1 cellular context compared by ENCODE assay signal in the genomic region with DNA sequence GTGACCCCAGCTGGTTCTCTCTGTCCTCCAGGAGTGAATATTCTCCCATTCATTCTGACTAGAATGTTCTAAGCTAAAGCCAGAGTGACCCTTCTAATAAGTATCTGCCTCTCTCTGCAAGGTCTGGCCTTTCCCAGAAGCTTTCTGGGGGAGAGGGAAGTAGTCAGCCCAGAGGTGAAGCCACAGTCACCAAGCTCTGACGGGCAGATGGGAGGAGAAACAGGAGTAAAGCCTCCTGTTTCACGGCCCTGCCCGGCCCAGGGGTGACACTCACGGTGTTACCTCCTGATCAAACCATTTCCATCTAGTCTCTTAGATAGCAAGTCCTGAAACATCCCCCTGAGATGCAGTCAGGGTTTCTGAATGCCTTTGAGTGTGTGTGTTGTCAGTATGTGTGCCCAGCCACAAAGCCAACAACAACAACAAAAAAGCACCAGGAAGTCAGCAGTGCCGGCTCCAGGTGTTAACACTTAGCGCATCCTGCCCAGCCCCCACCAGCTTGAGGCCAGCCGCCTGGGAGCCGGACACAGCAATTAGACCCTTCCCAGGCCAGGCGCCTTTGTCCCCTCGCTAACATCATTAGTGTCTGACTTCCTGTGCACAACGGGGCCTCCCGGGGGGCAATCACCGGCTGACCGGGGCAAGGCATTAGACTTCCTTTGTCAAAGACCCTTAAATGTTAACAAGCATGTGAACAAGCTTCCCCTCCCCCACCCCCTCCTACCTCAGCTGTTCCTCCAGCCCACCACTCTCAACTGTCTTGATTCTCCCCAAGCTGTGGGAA.
A peak's percentile ranks its signal among the peaks of the same experiment; 100 is the strongest.
TF ChIP-seq lines count a peak whose summit lies in the region.

No MANE protein-coding gene starts in this region.

TF ChIP-seq in PFSK-1, 5 proteins besides CTCF, POLR2A, EP300 and RAD21 (continued from another document):
- TF ChIP-seq POLR2AphosphoS5 (IDR thresholded peaks at IDR 0.05; ENCODE audit: low read depth, low read length) (peak; percentile 45; the same call in 1 of the 2 replicates), SIN3A (IDR thresholded peaks at IDR 0.05; ENCODE audit: borderline replicate concordance, insufficient read depth, low read length) (peak; percentile 17; the same call in 1 of the 2 replicates), FOXP2 (optimal IDR thresholded peaks at IDR 0.05; ENCODE audit: borderline replicate concordance, extremely low read depth, extremely low read length, insufficient read depth) (peak; percentile 85), TAF1 (IDR thresholded peaks at IDR 0.05; ENCODE audit: borderline replicate concordance, insufficient read depth, low read length) (no peak)
